In the genomic region with DNA sequence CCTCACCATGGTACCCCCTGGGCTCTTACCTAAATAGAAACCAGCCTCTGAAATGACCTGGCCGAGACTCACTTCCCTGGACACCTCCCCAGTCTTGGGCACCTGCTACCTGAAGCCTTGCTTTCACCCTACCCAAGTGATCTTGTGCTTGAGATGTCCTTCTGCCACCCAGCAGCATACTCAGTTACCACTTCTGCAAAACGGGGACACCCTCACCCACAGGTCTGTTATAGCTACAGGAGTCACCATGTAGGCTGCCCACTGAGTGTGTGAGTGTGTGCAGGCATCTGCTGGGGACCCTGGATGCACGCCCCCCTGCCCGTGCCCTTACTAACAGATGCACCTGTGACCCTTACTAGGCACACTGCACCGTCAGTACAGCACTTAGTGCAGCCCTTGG, we compare ENCODE assay signal across 17 cellular contexts.
A peak's percentile ranks its signal among the peaks of the same experiment; 100 is the strongest.
DNase-seq lines count a peak whose midpoint lies in the region; ATAC-seq and TF ChIP-seq lines count a peak whose summit lies in the region.
"Had no signal": no experiment of that assay in that cellular context is flagged by ENCODE, and none has a peak within 500 bp of the region (broad histone marks: within the 10 kb centered on the region; RNA-seq: fewer than 3 reads in every experiment).

No MANE protein-coding gene starts in this region.

- H3K9ac ChIP-seq in MM.1S (ENCODE audit: low read length), result no peak overlapping the region
- H3K9ac ChIP-seq: GM23248 had no signal

- H3K27ac Mint-ChIP-seq in effector memory CD8-positive, alpha-beta T cell, result peak overlapping the region; percentile 71 to 77
- peak overlapping the region in 1 of 6 donors; percentile 6 for H3K27ac Mint-ChIP-seq in immature natural killer cell

- peak overlapping the region; percentile 7; the same call in 1 of the 2 replicates for H3K27ac ChIP-seq in MM.1S (ENCODE audit: low read length)
- H3K27ac ChIP-seq in osteoblast (ENCODE audit: low read depth, low read length), result no peak overlapping the region
- H3K27ac ChIP-seq: GM23248 had no signal

- no peaks in the 10 kb centered on the region for H3K9me2 ChIP-seq in MM.1S (replicated peaks; ENCODE audit: insufficient read depth, low read length)

- H3K4me2 ChIP-seq in MM.1S (ENCODE audit: low read depth, low read length), result no peak overlapping the region
- H3K4me2 ChIP-seq in osteoblast (ENCODE audit: insufficient read depth, low read length), result no peak overlapping the region

- H3K27me3 Mint-ChIP-seq in effector memory CD8-positive, alpha-beta T cell, result no peaks in the 10 kb centered on the region
- H3K27me3 Mint-ChIP-seq in immature natural killer cell (ENCODE audit: low read depth in 3 of 3), result peaks cover 0 to 2% (median 2%) of the 10 kb centered on the region in 3 donors
- H3K27me3 Mint-ChIP-seq: CD4-positive, CD25-positive, alpha-beta regulatory T cell had no signal

- peaks cover 47 to 64% of the 10 kb centered on the region in 2 donors for H3K4me1 Mint-ChIP-seq in effector memory CD8-positive, alpha-beta T cell (ENCODE audit: low read depth in 2 of 2)
- peaks cover 68 to 83% of the 10 kb centered on the region in 2 donors for H3K4me1 Mint-ChIP-seq in immature natural killer cell

- no peaks in the 10 kb centered on the region for H3K9me3 Mint-ChIP-seq in effector memory CD8-positive, alpha-beta T cell
- no peaks in the 10 kb centered on the region for H3K9me3 Mint-ChIP-seq in immature natural killer cell
- H3K9me3 Mint-ChIP-seq: CD4-positive, CD25-positive, alpha-beta regulatory T cell had no signal

- peaks cover 6% of the 10 kb centered on the region for H3K36me3 Mint-ChIP-seq in effector memory CD8-positive, alpha-beta T cell (ENCODE audit: insufficient read depth)
- H3K36me3 Mint-ChIP-seq in immature natural killer cell, result no peaks in the 10 kb centered on the region

- no peaks in the 10 kb centered on the region for H3K9me3 ChIP-seq in MM.1S (replicated peaks; ENCODE audit: insufficient read depth, low read length)
- no peaks in the 10 kb centered on the region for H3K9me3 ChIP-seq in osteoblast (ENCODE audit: low read depth, low read length)
- H3K9me3 ChIP-seq: HAP-1 had no signal

- DNase-seq in MM.1S (no peak), osteoblast (ENCODE audit: insufficient read length, low spot score, missing footprints) (peak; percentile 26), NCI-H526 (lab: John Stamatoyannopoulos, UW) (no peak), immature natural killer cell (no peak)
- DNase-seq in effector memory CD8-positive, alpha-beta T cell, result no peak
- DNase-seq in activated CD4-positive, alpha-beta T cell treated with anti-CD3 and anti-CD28 coated beads, Interleukin-2, amount 50 U/mL, for 4 hours, result no peak
- DNase-seq: ACHN; CD4-positive, CD25-positive, alpha-beta regulatory T cell; COR-L47; DMS 273 treated with DMSO at 0.1 percent for 48 hours; DND-41; GM23248; NCI-H1930; NCI-H226; NCI-H524 had no signal

- peaks cover 97% of the 10 kb centered on the region for H3K4me1 ChIP-seq in MM.1S (ENCODE audit: low read length)
- H3K4me1 ChIP-seq in osteoblast (ENCODE audit: insufficient read depth, low read length), result peaks cover 17% of the 10 kb centered on the region
- H3K4me1 ChIP-seq: HAP-1 had no signal

- ATAC-seq in effector memory CD8-positive, alpha-beta T cell (replicated peaks), result no peak
- no peak for ATAC-seq in GM19467 (IDR thresholded peaks at IDR 0.05; ENCODE audit: unreplicated experiment)

- no peak overlapping the region for H3K4me3 Mint-ChIP-seq in effector memory CD8-positive, alpha-beta T cell
- no peak overlapping the region for H3K4me3 Mint-ChIP-seq in immature natural killer cell

- TF ChIP-seq CTCF in MM.1S (IDR thresholded peaks at IDR 0.05; ENCODE audit: low read length) (no peak), osteoblast (IDR thresholded peaks at IDR 0.05; ENCODE audit: extremely low read depth, low read depth, low read length) (no peak)

- H3K36me3 ChIP-seq in MM.1S (replicated peaks; ENCODE audit: insufficient read depth, low read length), result no peaks in the 10 kb centered on the region
- H3K36me3 ChIP-seq in osteoblast (ENCODE audit: insufficient read depth, low read length), result peaks cover 34% of the 10 kb centered on the region
- H3K36me3 ChIP-seq: HAP-1 had no signal

- H3F3A ChIP-seq in MM.1S (ENCODE audit: insufficient read depth, low read length), result peaks cover 63% of the 10 kb centered on the region

- H4K20me1 ChIP-seq in MM.1S (ENCODE audit: insufficient read depth, low read length) (no peaks in the 10 kb centered on the region), osteoblast (ENCODE audit: insufficient read depth, low read length) (peaks cover 73% of the 10 kb centered on the region)

- no peak overlapping the region for H2AFZ ChIP-seq in MM.1S (ENCODE audit: low read length)
- no peak overlapping the region for H2AFZ ChIP-seq in osteoblast (ENCODE audit: low read length)
- H2AFZ ChIP-seq: GM23248 had no signal

- peaks cover 92% of the 10 kb centered on the region for H3K79me2 ChIP-seq in MM.1S (ENCODE audit: low read length)
- H3K79me2 ChIP-seq in osteoblast (ENCODE audit: insufficient read depth, low read length), result peaks cover 98% of the 10 kb centered on the region

- H3K27me3 ChIP-seq in MM.1S (replicated peaks; ENCODE audit: insufficient read depth, low read length), result no peaks in the 10 kb centered on the region
- H3K27me3 ChIP-seq in osteoblast (ENCODE audit: insufficient read depth, low read length), result no peaks in the 10 kb centered on the region

- H3K4me3 ChIP-seq in MM.1S (ENCODE audit: low read length) (no peak overlapping the region), osteoblast (ENCODE audit: insufficient read depth, low read length) (no peak overlapping the region)
- H3K4me3 ChIP-seq: GM23248, HAP-1 had no signal
